Comparison of ENCODE assay signal across 1 cellular context in genomic region chr9:130042931-130043653, GRCh38.
A peak's percentile ranks its signal among the peaks of the same experiment; 100 is the strongest.
TF ChIP-seq lines count a peak whose summit lies in the region.

Gene FNBP1, minus strand, starts transcription at chr9:130043189. Its CDS starts 214 bp downstream, at chr9:130042975.

TF ChIP-seq in IMR-90, 13 proteins besides CTCF, POLR2A, EP300 and RAD21 (continued from another document):
- TF ChIP-seq ELK1 (IDR thresholded peaks at IDR 0.05; ENCODE audit: borderline replicate concordance, low read depth, low read length) (no peak), RFX5 (IDR thresholded peaks at IDR 0.05; ENCODE audit: low read depth, low read length) (no peak), MAFK (IDR thresholded peaks at IDR 0.05; ENCODE audit: low read depth, low read length) (no peak), NFE2L2 (IDR thresholded peaks at IDR 0.05; ENCODE audit: low read depth, low read length) (no peak), SMC3 (IDR thresholded peaks at IDR 0.05; ENCODE audit: low read depth, low read length) (no peak), MXI1 (IDR thresholded peaks at IDR 0.05; ENCODE audit: borderline replicate concordance, low read depth, low read length) (peak; percentile 29; the same call in 1 of the 2 replicates), BHLHE40 (IDR thresholded peaks at IDR 0.05; ENCODE audit: low read depth, low read length) (no peak), FOS (IDR thresholded peaks at IDR 0.05; ENCODE audit: low read depth, low read length) (no peak)
TF ChIP-seq in IMR-90: peak in this region for 2.
